In the genomic region with DNA sequence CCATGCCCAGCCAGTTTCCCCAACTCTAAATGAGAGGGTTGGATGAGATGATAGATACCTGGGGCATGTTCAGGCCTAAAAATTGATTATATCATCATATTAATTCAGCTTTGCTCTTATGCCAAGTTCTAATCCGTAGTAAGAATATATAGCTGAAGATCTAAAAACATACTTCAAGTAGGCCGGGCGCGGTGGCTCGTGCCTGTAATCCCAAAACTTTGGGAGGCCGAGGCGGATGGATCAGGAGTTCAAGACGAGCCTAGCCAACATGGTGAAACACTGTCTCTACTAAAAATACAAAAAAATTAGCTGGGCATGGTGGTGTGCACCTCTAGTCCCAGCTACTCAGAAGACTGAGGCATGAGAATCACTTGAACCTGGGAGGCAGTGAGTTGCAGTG, we compare ENCODE assay signal across 10 cellular contexts. TPM values are rescaled to one million over a fixed set of nuclear protein-coding genes. Genes with fewer than 3 reads are reported as not detected.
"Had no signal": no experiment of that assay in that cellular context is flagged by ENCODE, and none has a peak within 500 bp of the region (broad histone marks: within the 10 kb centered on the region; RNA-seq: fewer than 3 reads in every experiment).

No MANE protein-coding gene starts in this region.

- H3K4me3 Mint-ChIP-seq: GM23338, H9, HFFc6 had no signal

- H3K4me3 ChIP-seq: GM23248, GM23338, HAP-1 had no signal

- H3K4me1 Mint-ChIP-seq: GM23338, H9 had no signal

- H3K27ac ChIP-seq: GM23248 had no signal

- DNase-seq: GM23248, GOT3, H7, H9, HCEC 1CT, HFFc6 had no signal

- H3K4me1 ChIP-seq: HAP-1 had no signal

- ATAC-seq: GM23338, HCT116 had no signal

- H3K9me3 Mint-ChIP-seq: GM23338, H9, HFFc6 had no signal

- H3K9me3 ChIP-seq: HAP-1 had no signal

- H3K27ac Mint-ChIP-seq: GM23338, H9, HFFc6 had no signal

- H3K36me3 ChIP-seq: HAP-1 had no signal

RNA-seq across cellular contexts. Expression of gene PLA2G10, which starts 12.0 kb away (rescaled TPM):
- total RNA-seq: GM23248, H4, H7, HFFc6 had no signal
